Comparison of ENCODE assay signal across 8 cellular contexts in genomic region chr9:136943291-136944093, GRCh38. TPM values are rescaled to one million over a fixed set of nuclear protein-coding genes. Genes with fewer than 3 reads are reported as not detected.
A peak's percentile ranks its signal among the peaks of the same experiment; 100 is the strongest.
DNase-seq lines count a peak whose midpoint lies in the region; ATAC-seq and TF ChIP-seq lines count a peak whose summit lies in the region.

No MANE protein-coding gene starts in this region.

- intact Hi-C loops in activated CD4-positive, alpha-beta T cell treated with anti-CD3 and anti-CD28 coated beads for 36 hours (cut with DNase I, micrococcal nuclease) = loop anchor here (1.0 to 5.0 kb wide), 20 partner anchors 41 to 580 kb away; partner anchors contain the start of genes PHPT1 (in 2 of the 2), ABCA2 (in 1 of the 2), AJM1 (in 1 of the 2) and DNLZ (in 1 of the 2)
- intact Hi-C loops in lower lobe of right lung (cut with DNase I) = no loop called here

- peaks cover 9% of the 10 kb centered on the region for H3K4me1 Mint-ChIP-seq in activated CD4-positive, alpha-beta T cell treated with anti-CD3 and anti-CD28 coated beads for 36 hours

- H3K4me3 Mint-ChIP-seq in activated CD4-positive, alpha-beta T cell treated with anti-CD3 and anti-CD28 coated beads for 36 hours = peak overlapping the region; percentile 77

- no peaks in the 10 kb centered on the region for H3K27me3 ChIP-seq in lower lobe of right lung (ENCODE audit: low read depth)
- H3K27me3 ChIP-seq in thymus (ENCODE audit: control insufficient read depth, insufficient read depth) = no peaks in the 10 kb centered on the region

- no peaks in the 10 kb centered on the region for H3K9me3 Mint-ChIP-seq in activated CD4-positive, alpha-beta T cell treated with anti-CD3 and anti-CD28 coated beads for 36 hours (ENCODE audit: low read depth)

- peak; percentile 68 for DNase-seq in activated CD4-positive, alpha-beta T cell treated with anti-CD3 and anti-CD28 coated beads for 36 hours
- DNase-seq in activated CD4-positive, alpha-beta T cell treated with anti-CD3 and anti-CD28 coated beads for 1 hour = no peak
- peak in 2 of 61 donors; percentile 28 to 38 for DNase-seq in caudate nucleus (lab: John Stamatoyannopoulos, UW)
- DNase-seq in lower lobe of right lung = no peak
- no peak for DNase-seq in NCI-H1092 (lab: John Stamatoyannopoulos, UW)

- no peaks in the 10 kb centered on the region for H3K27me3 Mint-ChIP-seq in activated CD4-positive, alpha-beta T cell treated with anti-CD3 and anti-CD28 coated beads for 36 hours

- H3K27ac Mint-ChIP-seq in activated CD4-positive, alpha-beta T cell treated with anti-CD3 and anti-CD28 coated beads for 36 hours = peak overlapping the region; percentile 51

- H3K9me3 ChIP-seq in lower lobe of right lung (no peaks in the 10 kb centered on the region), thymus (ENCODE audit: control insufficient read depth) (peaks cover 1% of the 10 kb centered on the region)

- TF ChIP-seq CTCF in lower lobe of right lung (IDR thresholded peaks at IDR 0.05) = no peak

- H3K4me3 ChIP-seq in lower lobe of right lung (peak overlapping the region; percentile 98), thymus (ENCODE audit: low read length) (peak overlapping the region; percentile 97)

- ATAC-seq in activated CD4-positive, alpha-beta T cell treated with anti-CD3 and anti-CD28 coated beads for 36 hours = peak; percentile 27
- ATAC-seq in HG02759 (IDR thresholded peaks at IDR 0.05; ENCODE audit: unreplicated experiment) (peak; percentile 14), lower lobe of right lung (peak in 1 of 2 donors; percentile 6)

- POLR2A ChIA-PET in activated CD4-positive, alpha-beta T cell treated with anti-CD3 and anti-CD28 coated beads for 36 hours (lab: Charles Lee) = no interaction called here

- H3K36me3 Mint-ChIP-seq in activated CD4-positive, alpha-beta T cell treated with anti-CD3 and anti-CD28 coated beads for 36 hours (ENCODE audit: low read depth) = peaks cover 27% of the 10 kb centered on the region

- H3K4me1 ChIP-seq in lower lobe of right lung = peaks cover 29% of the 10 kb centered on the region
- peaks cover 17% of the 10 kb centered on the region for H3K4me1 ChIP-seq in thymus (ENCODE audit: control insufficient read depth, insufficient read depth, low read length)

- H3K36me3 ChIP-seq in lower lobe of right lung (peaks cover 35% of the 10 kb centered on the region), thymus (ENCODE audit: control insufficient read depth, insufficient read depth) (peaks cover 43% of the 10 kb centered on the region)

- CTCF ChIA-PET in activated CD4-positive, alpha-beta T cell treated with anti-CD3 and anti-CD28 coated beads for 36 hours (lab: Charles Lee) = interaction anchor here (0.6 to 1.2 kb wide), 6 partner anchors 12 to 216 kb away, joined by 3 to 4 read pairs (median 3); no protein-coding TSS in a partner anchor

- 37% methylated on average over 51 of the region's 51 CpGs for WGBS in thymus

- H3K27ac ChIP-seq in caudate nucleus (ENCODE audit: low read depth, low read length) = peak overlapping the region; percentile 86
- peak overlapping the region; percentile 87 for H3K27ac ChIP-seq in lower lobe of right lung
- H3K27ac ChIP-seq in thymus (ENCODE audit: low read depth) = peak overlapping the region; percentile 87

TF ChIP-seq in PFSK-1, 5 proteins besides CTCF, POLR2A, EP300 and RAD21:
- no peak for TF ChIP-seq TAF1 (IDR thresholded peaks at IDR 0.05; ENCODE audit: borderline replicate concordance, insufficient read depth, low read length)
- TF ChIP-seq POLR2AphosphoS5 (IDR thresholded peaks at IDR 0.05; ENCODE audit: low read depth, low read length) = peak; percentile 23; the same call in 1 of the 2 replicates
- TF ChIP-seq FOXP2 (optimal IDR thresholded peaks at IDR 0.05; ENCODE audit: borderline replicate concordance, extremely low read depth, extremely low read length, insufficient read depth) = no peak

RNA-seq across cellular contexts. Expression of gene FBXW5, which starts 1.0 kb away (rescaled TPM):
- 10 to 100 TPM; 54.4 to 66.4 TPM for total RNA-seq in activated CD4-positive, alpha-beta T cell treated with anti-CD3 and anti-CD28 coated beads for 36 hours
- 192 TPM for polyA plus RNA-seq in PFSK-1 (2012; ENCODE audit: insufficient read length, low read depth)
- total RNA-seq in lower lobe of right lung = 83.2 TPM
- 162 TPM for polyA plus RNA-seq in thymus

RNA-seq across cellular contexts. Expression of gene C8G, which starts 1.6 kb away (rescaled TPM):
- total RNA-seq in activated CD4-positive, alpha-beta T cell treated with anti-CD3 and anti-CD28 coated beads for 36 hours = under 1 TPM in 1 of 2 experiments, not detected in 1; 0.77 TPM
- polyA plus RNA-seq in PFSK-1 (2012; ENCODE audit: insufficient read length, low read depth) = 0.68 TPM
- 2.2 TPM for total RNA-seq in lower lobe of right lung
- 6.5 TPM for polyA plus RNA-seq in thymus

RNA-seq across cellular contexts. Expression of gene LCN12, which starts 8.6 kb away (rescaled TPM):
- total RNA-seq in activated CD4-positive, alpha-beta T cell treated with anti-CD3 and anti-CD28 coated beads for 36 hours = 1 to 10 TPM; 1.1 to 1.5 TPM
- 0.15 TPM for polyA plus RNA-seq in PFSK-1 (2012; ENCODE audit: insufficient read length, low read depth)
- 1.9 TPM for total RNA-seq in lower lobe of right lung
- polyA plus RNA-seq in thymus = 14.4 TPM

RNA-seq across cellular contexts. Expression of gene PTGDS, which starts 33.8 kb away (rescaled TPM):
- not detected for total RNA-seq in activated CD4-positive, alpha-beta T cell treated with anti-CD3 and anti-CD28 coated beads for 36 hours
- 2.9 TPM for polyA plus RNA-seq in PFSK-1 (2012; ENCODE audit: insufficient read length, low read depth)
- total RNA-seq in lower lobe of right lung = 225 TPM
- polyA plus RNA-seq in thymus = 137 TPM

RNA-seq across cellular contexts. Expression of gene LCNL1, which starts 39.3 kb away (rescaled TPM):
- not detected for total RNA-seq in activated CD4-positive, alpha-beta T cell treated with anti-CD3 and anti-CD28 coated beads for 36 hours
- 0.14 TPM for polyA plus RNA-seq in PFSK-1 (2012; ENCODE audit: insufficient read length, low read depth)
- 1.9 TPM for total RNA-seq in lower lobe of right lung
- polyA plus RNA-seq in thymus = 5.0 TPM
